In genomic region chr7:107777702-107778101, GRCh38 we compare ENCODE assay signal across 22 cellular contexts. TPM values are rescaled to one million over a fixed set of nuclear protein-coding genes. Genes with fewer than 3 reads are reported as not detected.
DNase-seq lines count a peak whose midpoint lies in the region; ATAC-seq, FAIRE-seq and TF ChIP-seq lines count a peak whose summit lies in the region.
"Had no signal": no experiment of that assay in that cellular context is flagged by ENCODE, and none has a peak within 500 bp of the region (broad histone marks: within the 10 kb centered on the region; RNA-seq: fewer than 3 reads in every experiment).

No MANE protein-coding gene starts in this region.

- TF ChIP-seq RAD21 in HepG2 (CRISPR knock-in tag; IDR thresholded peaks at IDR 0.05): no peak

- FAIRE-seq in HepG2 (lab: Jason Lieb, UNC): no peak
- FAIRE-seq: A549, GM12892, GM18507, H1, HTR-8/SVneo had no signal

- WGBS in HepG2 (ENCODE audit: low lambda C conversion rate): 92% methylated on average over 3 of the region's 3 CpGs
- 36% methylated on average over 3 of the region's 3 CpGs for WGBS in prostate gland
- WGBS in transverse colon (ENCODE audit: low coverage in 1 of 2), 2 donors: 39% methylated on average over 2 to 3 of the region's 3 CpGs
- no CpG with 5 or more reads among the region's 3 CpGs for WGBS in neuronal stem cell (ENCODE audit: extremely low coverage in 2 of 2, insufficient read length in 2 of 2, insufficient replicate concordance in 1 of 2), 2 donors
- WGBS in psoas muscle, 3 donors: 71 to 89% (median 87%) methylated on average over 3 of the region's 3 CpGs

- no peaks in the 10 kb centered on the region for H3K9me2 ChIP-seq in GM23338 (ENCODE audit: insufficient read depth)

- H3K27me3 ChIP-seq in HepG2 (ENCODE audit: control insufficient read depth in 1 of 2, insufficient read depth in 2 of 2, low read length in 2 of 2) (no peaks in the 10 kb centered on the region), prostate gland (replicated peaks; ENCODE audit: insufficient read depth) (no peaks in the 10 kb centered on the region), transverse colon (no peaks in the 10 kb centered on the region), GM23338 (ENCODE audit: insufficient read depth) (no peaks in the 10 kb centered on the region), neuronal stem cell (ENCODE audit: control insufficient read depth in 3 of 3, insufficient read depth in 3 of 3, low read depth in 1 of 3, low read length in 3 of 3) (no peaks in the 10 kb centered on the region), psoas muscle (ENCODE audit: insufficient read depth in 3 of 3, low read length in 2 of 3) (no peaks in the 10 kb centered on the region)
- H3K27me3 ChIP-seq: BLaER1 had no signal

- H3K18ac ChIP-seq in neuronal stem cell (ENCODE audit: low read length): no peak overlapping the region

- H4K8ac ChIP-seq in neuronal stem cell (ENCODE audit: low read depth, low read length): no peak overlapping the region

- H3K27me3 Mint-ChIP-seq in GM23338 (ENCODE audit: insufficient read depth, low read depth, poor library complexity): peaks cover 2% of the 10 kb centered on the region
- H3K27me3 Mint-ChIP-seq: CD4-positive, alpha-beta memory T cell had no signal

- H2AFZ ChIP-seq in HepG2 (ENCODE audit: low read length) (peak overlapping the region; percentile 47), GM23338 (no peak overlapping the region), neuronal stem cell (ENCODE audit: low read length) (no peak overlapping the region)

- no peak overlapping the region for H3K14ac ChIP-seq in neuronal stem cell (ENCODE audit: low read length)

- H3K4ac ChIP-seq in neuronal stem cell (ENCODE audit: low read length): no peak overlapping the region

- H3K79me2 ChIP-seq in HepG2 (ENCODE audit: insufficient read depth, low read length) (no peaks in the 10 kb centered on the region), GM23338 (replicated peaks; ENCODE audit: insufficient read depth) (no peaks in the 10 kb centered on the region)

- no peaks in the 10 kb centered on the region for H3F3A ChIP-seq in GM23338 (replicated peaks; ENCODE audit: low read depth)

- H4K20me1 ChIP-seq in HepG2 (ENCODE audit: insufficient read depth, low read length) (no peaks in the 10 kb centered on the region), GM23338 (replicated peaks; ENCODE audit: insufficient read depth) (no peaks in the 10 kb centered on the region)
- H4K20me1 ChIP-seq: BLaER1 had no signal

- TF ChIP-seq CTCF in LNCaP clone FGC (IDR thresholded peaks at IDR 0.05; ENCODE audit: control insufficient read depth, extremely low read depth, insufficient read depth) (peak; percentile 28; the same call in 1 of the 2 replicates), HepG2 (CRISPR knock-in tag; IDR thresholded peaks at IDR 0.05) (no peak), prostate gland (IDR thresholded peaks at IDR 0.05) (peak in 3 of 4 experiments; percentile 21 to 65 (median 29)), transverse colon (IDR thresholded peaks at IDR 0.05) (peak in 4 of 5 experiments; percentile 17 to 51 (median 34)), GM23338 (conservative IDR thresholded peaks at IDR 0.05; ENCODE audit: low read depth in 2 of 2) (no peak), psoas muscle (IDR thresholded peaks at IDR 0.05) (no peak)

- H4K91ac ChIP-seq in neuronal stem cell (ENCODE audit: low read depth, low read length, poor library complexity): no peak overlapping the region

- no peak overlapping the region for H2BK15ac ChIP-seq in neuronal stem cell (ENCODE audit: low read length)

- ATAC-seq in HepG2 (no peak), GM23338 (no peak), psoas muscle (no peak)
- ATAC-seq: A549 had no signal

- no peak overlapping the region for H2BK12ac ChIP-seq in neuronal stem cell (ENCODE audit: low read length)

- H3K4me3 Mint-ChIP-seq in GM23338: no peak overlapping the region
- H3K4me3 Mint-ChIP-seq: CD14-positive monocyte; CD4-positive, alpha-beta memory T cell; H9; IgD-negative memory B cell had no signal

- H3K36me3 ChIP-seq in HepG2 (replicated peaks in 1 of 2; ENCODE audit: control insufficient read depth in 1 of 2, insufficient read depth in 2 of 2, low read length in 2 of 2) (no peaks in the 10 kb centered on the region), prostate gland (no peaks in the 10 kb centered on the region), transverse colon (peaks cover 0 to 6% (median 0%) of the 10 kb centered on the region in 4 donors), GM23338 (ENCODE audit: insufficient read depth) (no peaks in the 10 kb centered on the region), neuronal stem cell (replicated peaks in 1 of 2; ENCODE audit: control insufficient read depth in 2 of 2, insufficient read depth in 2 of 2, low read length in 2 of 2) (no peaks in the 10 kb centered on the region), psoas muscle (ENCODE audit: insufficient read depth in 1 of 2, low read depth in 1 of 2) (no peaks in the 10 kb centered on the region)
- H3K36me3 ChIP-seq: BLaER1 had no signal

- H3K4me1 ChIP-seq in HepG2 (ENCODE audit: insufficient read depth, low read length) (peaks cover 64% of the 10 kb centered on the region), prostate gland (replicated peaks) (no peaks in the 10 kb centered on the region), transverse colon (peaks cover 0 to 23% (median 16%) of the 10 kb centered on the region in 4 donors), GM23338 (ENCODE audit: insufficient read depth) (no peaks in the 10 kb centered on the region; the same call in 1 of the 2 replicates), neuronal stem cell (ENCODE audit: control insufficient read depth in 2 of 2, insufficient read depth in 1 of 2, low read depth in 1 of 2, low read length in 2 of 2) (no peaks in the 10 kb centered on the region), psoas muscle (no peaks in the 10 kb centered on the region)
- H3K4me1 ChIP-seq: A549, BLaER1 had no signal

- H3K4me1 Mint-ChIP-seq in GM23338: peaks cover 5% of the 10 kb centered on the region; the same call in 1 of the 3 replicates
- H3K4me1 Mint-ChIP-seq: CD14-positive monocyte, H9, IgD-negative memory B cell had no signal

- H3K9ac ChIP-seq in HepG2 (ENCODE audit: insufficient read depth, low read depth, low read length): no peak overlapping the region
- no peak overlapping the region for H3K9ac ChIP-seq in neuronal stem cell (ENCODE audit: low read depth, low read length, poor library complexity)
- H3K9ac ChIP-seq: BLaER1 had no signal

- DNase-seq in LNCaP clone FGC (ENCODE audit: low read depth) (no peak), HepG2 (ENCODE audit: low spot score) (no peak), prostate gland (ENCODE audit: low spot score) (peak; percentile 32), transverse colon (peak; percentile 41), GM23338 (ENCODE audit: low spot score) (no peak), neuronal stem cell (ENCODE audit: low spot score) (no peak), psoas muscle (no peak)
- DNase-seq: CD4-positive, alpha-beta memory T cell; DMS153; DMS79; GDM1; H9 had no signal

- H3K4me2 ChIP-seq in HepG2 (ENCODE audit: low read depth, low read length): no peak overlapping the region
- no peak overlapping the region for H3K4me2 ChIP-seq in GM23338
- no peak overlapping the region for H3K4me2 ChIP-seq in neuronal stem cell (ENCODE audit: insufficient read depth, low read length, poor library complexity, severe bottlenecking)
- H3K4me2 ChIP-seq: A549, BLaER1 had no signal

- no peak overlapping the region for H3K4me3 ChIP-seq in LNCaP clone FGC (ENCODE audit: low read depth, low read length)
- no peak overlapping the region for H3K4me3 ChIP-seq in HepG2 (replicated peaks in 1 of 3; ENCODE audit: insufficient read depth in 1 of 3, low read depth in 2 of 3, low read length in 3 of 3)
- no peak overlapping the region for H3K4me3 ChIP-seq in prostate gland
- H3K4me3 ChIP-seq in transverse colon: no peak overlapping the region
- no peak overlapping the region for H3K4me3 ChIP-seq in GM23338
- no peak overlapping the region for H3K4me3 ChIP-seq in neuronal stem cell (ENCODE audit: low read length in 2 of 2)
- H3K4me3 ChIP-seq in psoas muscle: no peak overlapping the region
- H3K4me3 ChIP-seq: A549, BLaER1 had no signal

- no peaks in the 10 kb centered on the region for H3K9me3 ChIP-seq in HepG2 (ENCODE audit: low read length)
- no peaks in the 10 kb centered on the region for H3K9me3 ChIP-seq in prostate gland
- H3K9me3 ChIP-seq in transverse colon: no peaks in the 10 kb centered on the region
- H3K9me3 ChIP-seq in neuronal stem cell (replicated peaks in 1 of 2; ENCODE audit: control insufficient read depth in 2 of 2, insufficient read depth in 1 of 2, low read depth in 1 of 2, low read length in 2 of 2): no peaks in the 10 kb centered on the region
- no peaks in the 10 kb centered on the region for H3K9me3 ChIP-seq in psoas muscle
- H3K9me3 ChIP-seq: A549, BLaER1 had no signal

- TF ChIP-seq EP300 in HepG2 (IDR thresholded peaks at IDR 0.05; ENCODE audit: low read depth in 2 of 2, low read length in 2 of 2) (no peak), HepG2 (CRISPR knock-in tag; IDR thresholded peaks at IDR 0.05; ENCODE audit: borderline replicate concordance) (no peak), transverse colon (IDR thresholded peaks at IDR 0.05; ENCODE audit: low read depth) (no peak)

- H3K27ac ChIP-seq in HepG2 (ENCODE audit: extremely low read length, insufficient read depth, low read length) (peak overlapping the region; percentile 28), prostate gland (peak overlapping the region; percentile 59 to 70), transverse colon (peak overlapping the region; percentile 40 to 78 (median 60)), GM23338 (ENCODE audit: low read depth) (no peak overlapping the region), neuronal stem cell (replicated peaks; ENCODE audit: low read length) (no peak overlapping the region), psoas muscle (no peak overlapping the region)
- H3K27ac ChIP-seq: 22Rv1, A549, BLaER1 had no signal

- TF ChIP-seq POLR2A in HepG2 (IDR thresholded peaks at IDR 0.05; ENCODE audit: insufficient read depth in 1 of 2, low read depth in 2 of 2, low read length in 2 of 2) (no peak), prostate gland (IDR thresholded peaks at IDR 0.05) (no peak), transverse colon (IDR thresholded peaks at IDR 0.05) (peak; percentile 2)

- no peak overlapping the region for H2BK5ac ChIP-seq in neuronal stem cell (ENCODE audit: low read length)

- no peaks in the 10 kb centered on the region for H3K79me1 ChIP-seq in neuronal stem cell (ENCODE audit: low read depth, low read length)

- in situ Hi-C loops in HepG2 (cut with HindIII; ENCODE audit: extremely low pct_ligation_motif_present, low pct_unique_long_range_greater_than_20kb): no loop called here
- in situ Hi-C loops in transverse colon (cut with MboI; ENCODE audit: low pct_ligation_motif_present in 1 of 4, low pct_unique_long_range_greater_than_20kb in 1 of 4, low sequenced_read_pairs in 3 of 4): no loop called here

- CTCF ChIA-PET in HepG2 (lab: Yijun Ruan, JAX; ENCODE audit: low intra/inter-chr PET ratio, low total read pairs): no interaction called here

- POLR2A ChIA-PET in HepG2 (lab: Yijun Ruan, JAX): no interaction called here

- intact Hi-C loops in HepG2 (cut with micrococcal nuclease; ENCODE audit: unreplicated experiment) (no loop called here), prostate gland (cut with DNase I) (loop anchor here (5.0 to 10.0 kb wide), 3 partner anchors 35 to 97 kb away; partner anchors contain the start of gene CBLL1), transverse colon (cut with DNase I; ENCODE audit: low total_unique reads) (no loop called here), psoas muscle (cut with DNase I) (no loop called here)

- BruUV-seq in HepG2 (replicated peaks; lab: Mats Ljungman, UMichigan): no TSS peak

- no peak overlapping the region for H2AK5ac ChIP-seq in neuronal stem cell (ENCODE audit: low read depth, low read length)

- H3K9me3 Mint-ChIP-seq in GM23338: no peaks in the 10 kb centered on the region; the same call in 2 of the 3 replicates
- H3K9me3 Mint-ChIP-seq: CD14-positive monocyte, H9, IgD-negative memory B cell had no signal

- H3K23ac ChIP-seq in neuronal stem cell (ENCODE audit: low read depth, low read length, poor library complexity): no peak overlapping the region

- no peak overlapping the region for H3K27ac Mint-ChIP-seq in GM23338
- H3K27ac Mint-ChIP-seq: CD14-positive monocyte; CD4-positive, alpha-beta memory T cell; H9; IgD-negative memory B cell had no signal

- no peak overlapping the region for H2BK120ac ChIP-seq in neuronal stem cell (ENCODE audit: low read depth, low read length)

- no peaks in the 10 kb centered on the region for H3K36me3 Mint-ChIP-seq in GM23338 (ENCODE audit: low read depth)
- H3K36me3 Mint-ChIP-seq: CD14-positive monocyte; CD4-positive, alpha-beta memory T cell; IgD-negative memory B cell had no signal

RNA-seq across cellular contexts. Expression of gene SLC26A3, which starts 25.3 kb away (rescaled TPM):
- total RNA-seq in HepG2 (2016; rRNA removed; fragmentation: Illumina TruSeq; extraction: Trizol): 0.08 and 0.11 TPM in 2 replicates
- not detected in 2 replicates for total RNA-seq in HepG2 (2016; cell fraction: cytosol; rRNA removed; fragmentation: Illumina TruSeq; extraction: Trizol; ENCODE audit: low read depth)
- 0.06 and 0.11 TPM in 2 replicates for total RNA-seq in HepG2 (2016; cell fraction: insoluble cytoplasmic fraction; rRNA removed; fragmentation: Illumina TruSeq; extraction: Trizol)
- 0.06 TPM in 1 of 2 replicates, not detected in the other for total RNA-seq in HepG2 (2016; cell fraction: membrane; rRNA removed; fragmentation: Illumina TruSeq; extraction: Trizol)
- 0.84 TPM in 1 of 2 replicates, not detected in the other for total RNA-seq in HepG2 (2016; cell fraction: nucleus; rRNA removed; fragmentation: Illumina TruSeq; extraction: Trizol)
- polyA plus RNA-seq in HepG2 (2011; rRNA removed): 0.30 and 0.71 TPM in 2 replicates
- polyA plus RNA-seq in HepG2 (2011; cell fraction: cytosol; rRNA removed): 0.20 and 0.68 TPM in 2 replicates
- polyA plus RNA-seq in HepG2 (2011; cell fraction: nucleus; rRNA removed): 0.10 and 0.17 TPM in 2 replicates
- polyA plus RNA-seq in HepG2 (2012): 3.2 and 10.9 TPM in 2 replicates
- polyA plus RNA-seq in HepG2 (2016; cell fraction: cytosol; fragmentation: Illumina TruSeq; extraction: Trizol; ENCODE audit: low read depth): not detected in 2 replicates
- polyA plus RNA-seq in HepG2 (2016; cell fraction: insoluble cytoplasmic fraction; fragmentation: Illumina TruSeq; extraction: Trizol; ENCODE audit: low read depth): not detected in 2 replicates
- not detected in 2 replicates for polyA plus RNA-seq in HepG2 (2016; cell fraction: membrane; fragmentation: Illumina TruSeq; extraction: Trizol; ENCODE audit: low read depth)
- 0.15 TPM in 1 of 2 replicates, not detected in the other for polyA plus RNA-seq in HepG2 (2016; cell fraction: nucleus; fragmentation: Illumina TruSeq; extraction: Trizol; ENCODE audit: insufficient read depth, low read depth)
- polyA minus RNA-seq in HepG2 (2011; rRNA and poly(A)+ RNA removed; ENCODE audit: low replicate concordance): 0.26 TPM in 1 of 2 replicates, not detected in the other
- polyA minus RNA-seq in HepG2 (2011; cell fraction: cytosol; rRNA and poly(A)+ RNA removed): 0.30 TPM in 1 of 2 replicates, not detected in the other
- 0.26 and 0.62 TPM in 2 replicates for polyA minus RNA-seq in HepG2 (2011; cell fraction: nucleus; rRNA and poly(A)+ RNA removed)
- total RNA-seq in prostate gland: 1 to 10 TPM in 1 of 2 donors, under 1 TPM in 1; 0.91 to 3.3 TPM
- 1,000 to 10,000 TPM in 3 of 4 donors, 100 to 1,000 TPM in 1; 296 to 4,526 (median 2,822) TPM for total RNA-seq in transverse colon
- total RNA-seq in GM23338 (2014; rRNA removed; shearing (Covaris generic)): not detected in 2 replicates
- polyA plus RNA-seq in GM23338 (2016; fragmentation: Nextera tagmentation; extraction: Ambion mirVana): not detected in 2 replicates
- not detected for polyA plus RNA-seq in neuronal stem cell (2013, experiment 1 of 2)
- not detected for polyA plus RNA-seq in neuronal stem cell (2013, experiment 2 of 2)
- total RNA-seq in psoas muscle: under 1 TPM in 3 of 4 donors, not detected in 1; 0.10 to 0.29 (median 0.24) TPM
- polyA plus RNA-seq in psoas muscle: under 1 TPM in 1 of 3 donors, not detected in 2; 0.12 TPM
- total RNA-seq: CD4-positive, alpha-beta memory T cell; Daoy; H1; H9 had no signal
- polyA plus RNA-seq: A549; CD14-positive monocyte; CD4-positive, alpha-beta memory T cell; H1; IgD-negative memory B cell had no signal

RNA-seq across cellular contexts. Expression of gene CBLL1, which starts 33.8 kb away (rescaled TPM):
- total RNA-seq in HepG2 (2016; rRNA removed; fragmentation: Illumina TruSeq; extraction: Trizol) (10.5 and 12.2 TPM in 2 replicates), prostate gland (10 to 100 TPM; 35.3 to 49.2 TPM), transverse colon (10 to 100 TPM; 30.6 to 53.9 (median 38.8) TPM), psoas muscle (10 to 100 TPM; 21.0 to 32.6 (median 26.1) TPM)
- total RNA-seq in HepG2 (2016; cell fraction: cytosol; rRNA removed; fragmentation: Illumina TruSeq; extraction: Trizol; ENCODE audit: low read depth): 4.6 and 9.6 TPM in 2 replicates
- 8.4 and 9.8 TPM in 2 replicates for total RNA-seq in HepG2 (2016; cell fraction: insoluble cytoplasmic fraction; rRNA removed; fragmentation: Illumina TruSeq; extraction: Trizol)
- total RNA-seq in HepG2 (2016; cell fraction: membrane; rRNA removed; fragmentation: Illumina TruSeq; extraction: Trizol): 10.8 and 12.2 TPM in 2 replicates
- 14.2 and 14.8 TPM in 2 replicates for total RNA-seq in HepG2 (2016; cell fraction: nucleus; rRNA removed; fragmentation: Illumina TruSeq; extraction: Trizol)
- polyA plus RNA-seq in HepG2 (2011; rRNA removed) (8.8 and 9.1 TPM in 2 replicates), GM23338 (2016; fragmentation: Nextera tagmentation; extraction: Ambion mirVana) (54.1 and 67.4 TPM in 2 replicates), psoas muscle (10 to 100 TPM; 10.1 to 23.8 (median 11.3) TPM)
- polyA plus RNA-seq in HepG2 (2011; cell fraction: cytosol; rRNA removed): 4.3 and 5.7 TPM in 2 replicates
- 14.0 and 15.1 TPM in 2 replicates for polyA plus RNA-seq in HepG2 (2011; cell fraction: nucleus; rRNA removed)
- polyA plus RNA-seq in HepG2 (2012): 20.1 and 22.9 TPM in 2 replicates
- polyA plus RNA-seq in HepG2 (2016; cell fraction: cytosol; fragmentation: Illumina TruSeq; extraction: Trizol; ENCODE audit: low read depth): 2.6 and 2.7 TPM in 2 replicates
- polyA plus RNA-seq in HepG2 (2016; cell fraction: insoluble cytoplasmic fraction; fragmentation: Illumina TruSeq; extraction: Trizol; ENCODE audit: low read depth): 14.3 and 19.8 TPM in 2 replicates
- 5.6 and 7.4 TPM in 2 replicates for polyA plus RNA-seq in HepG2 (2016; cell fraction: membrane; fragmentation: Illumina TruSeq; extraction: Trizol; ENCODE audit: low read depth)
- polyA plus RNA-seq in HepG2 (2016; cell fraction: nucleus; fragmentation: Illumina TruSeq; extraction: Trizol; ENCODE audit: insufficient read depth, low read depth): 15.6 and 15.9 TPM in 2 replicates
- polyA minus RNA-seq in HepG2 (2011; rRNA and poly(A)+ RNA removed; ENCODE audit: low replicate concordance): 10.1 and 20.3 TPM in 2 replicates
- 15.6 and 20.4 TPM in 2 replicates for polyA minus RNA-seq in HepG2 (2011; cell fraction: cytosol; rRNA and poly(A)+ RNA removed)
- polyA minus RNA-seq in HepG2 (2011; cell fraction: nucleus; rRNA and poly(A)+ RNA removed): 42.4 and 45.3 TPM in 2 replicates
- 31.1 and 65.4 TPM in 2 replicates for total RNA-seq in GM23338 (2014; rRNA removed; shearing (Covaris generic))
- polyA plus RNA-seq in neuronal stem cell (2013, experiment 1 of 2): 40.6 TPM
- 40.6 TPM for polyA plus RNA-seq in neuronal stem cell (2013, experiment 2 of 2)

Comparison
In these comparisons a context has a peak if more than half of its experiments do, and no peak if none do; other contexts are left out.
1. DNase-seq: peak in prostate gland (single experiment) and transverse colon (single experiment); none in LNCaP clone FGC (single experiment), HepG2 (single experiment), GM23338 (single experiment), neuronal stem cell (single experiment) and psoas muscle (0 of 2).
2. CTCF ChIP-seq: peak in LNCaP clone FGC (single experiment), prostate gland (3 of 4) and transverse colon (4 of 5); none in HepG2 (single experiment), GM23338 (0 of 2) and psoas muscle (single experiment).
3. H3K27ac ChIP-seq: peak in HepG2 (single experiment), prostate gland (2 of 2) and transverse colon (4 of 4); none in GM23338 (single experiment), neuronal stem cell (single experiment) and psoas muscle (single experiment).
4. RNA of gene SLC26A3, which starts 25.3 kb away (total RNA-seq): 296 to 4,526 TPM in transverse colon; 0.91 to 3.3 TPM in prostate gland, 0.10 to 0.29 TPM in psoas muscle, 0.06 to 0.84 TPM in HepG2 and not detected in GM23338; every median in the first group is over 10 times any median in the second.